1 cellular context compared by ENCODE assay signal in genomic region chr18:59778434-59778833, GRCh38.
TF ChIP-seq lines count a peak whose summit lies in the region.

No MANE protein-coding gene starts in this region.

TF ChIP-seq in IMR-90, 13 proteins besides CTCF, POLR2A, EP300 and RAD21:
- TF ChIP-seq RFX5 (IDR thresholded peaks at IDR 0.05; ENCODE audit: low read depth, low read length) (no peak), CEBPB (IDR thresholded peaks at IDR 0.05; ENCODE audit: low read depth, low read length) (no peak), MAZ (IDR thresholded peaks at IDR 0.05; ENCODE audit: borderline replicate concordance, low read depth, low read length) (no peak), FOS (IDR thresholded peaks at IDR 0.05; ENCODE audit: low read depth, low read length) (no peak), CHD1 (IDR thresholded peaks at IDR 0.05; ENCODE audit: low read depth, low read length) (no peak), MAFK (IDR thresholded peaks at IDR 0.05; ENCODE audit: low read depth, low read length) (no peak), MXI1 (IDR thresholded peaks at IDR 0.05; ENCODE audit: borderline replicate concordance, low read depth, low read length) (no peak), NFE2L2 (IDR thresholded peaks at IDR 0.05; ENCODE audit: low read depth, low read length) (no peak), ELK1 (IDR thresholded peaks at IDR 0.05; ENCODE audit: borderline replicate concordance, low read depth, low read length) (no peak), BHLHE40 (IDR thresholded peaks at IDR 0.05; ENCODE audit: low read depth, low read length) (no peak), SMC3 (IDR thresholded peaks at IDR 0.05; ENCODE audit: low read depth, low read length) (no peak), RCOR1 (IDR thresholded peaks at IDR 0.05; ENCODE audit: insufficient replicate concordance, low read length) (no peak), USF2 (IDR thresholded peaks at IDR 0.05; ENCODE audit: low read depth, low read length) (no peak)
